ENCODE assay signal across 1 cellular context in genomic region chr6:29552512-29553051, GRCh38.
A peak's percentile ranks its signal among the peaks of the same experiment; 100 is the strongest.
TF ChIP-seq lines count a peak whose summit lies in the region.

No MANE protein-coding gene starts in this region.

TF ChIP-seq in HEK293, 187 proteins besides CTCF, POLR2A, EP300 and RAD21 (continued from another document):
- no peak for TF ChIP-seq ZNF398 (tag by site-specific recombination; IDR thresholded peaks at IDR 0.05)
- TF ChIP-seq IKZF3 (tag by site-specific recombination; IDR thresholded peaks at IDR 0.05) = peak; percentile 35; the same call in 1 of the 2 replicates
